In the genomic region with DNA sequence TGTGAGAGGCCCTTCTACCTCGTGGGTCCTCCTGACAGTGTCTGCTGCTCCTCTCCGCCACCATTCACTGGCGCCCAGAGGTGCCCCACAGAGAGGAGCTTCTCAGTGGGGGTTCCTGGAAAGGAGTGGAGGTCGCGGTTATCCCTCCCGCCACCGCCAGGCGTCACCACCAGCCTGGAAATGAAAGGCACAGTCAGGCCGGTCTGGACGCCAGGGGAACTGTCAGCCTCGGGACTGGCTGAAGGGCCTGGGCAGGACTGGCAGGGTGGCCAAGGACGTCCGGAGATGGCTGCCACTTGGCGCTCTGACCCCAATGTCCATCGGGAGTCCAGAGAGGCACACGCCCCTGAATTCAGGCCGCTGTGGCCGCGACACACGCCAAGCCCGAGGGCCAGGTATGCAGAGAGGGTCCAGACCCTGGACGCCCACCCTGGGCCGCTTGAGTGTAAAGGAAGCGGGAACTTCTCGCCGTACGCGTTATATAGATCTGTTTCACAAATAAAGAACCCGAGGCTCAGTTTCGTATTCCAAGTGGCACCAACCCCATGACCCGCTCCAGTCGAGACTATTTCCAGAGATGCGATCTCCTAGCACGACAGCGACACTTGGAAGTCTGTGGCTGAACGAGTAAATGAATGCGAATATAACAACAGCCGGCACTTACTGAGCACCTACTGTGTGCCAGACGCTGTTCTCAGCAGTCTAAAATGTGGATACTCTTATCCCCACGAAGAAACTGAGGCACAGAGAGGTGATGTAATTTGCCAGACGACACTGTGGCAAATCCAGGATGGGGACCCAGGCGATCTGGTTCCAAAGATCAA, we compare ENCODE assay signal across 8 cellular contexts. TPM values are rescaled to one million over a fixed set of nuclear protein-coding genes. Genes with fewer than 3 reads are reported as not detected.
DNase-seq lines count a peak whose midpoint lies in the region; ATAC-seq, FAIRE-seq and TF ChIP-seq lines count a peak whose summit lies in the region.

No MANE protein-coding gene starts in this region.

- H3K4me3 Mint-ChIP-seq in activated CD8-positive, alpha-beta T cell treated with anti-CD3 and anti-CD28 coated beads for 36 hours: peak overlapping the region; percentile 60

- no peak overlapping the region for H3K27ac Mint-ChIP-seq in activated CD8-positive, alpha-beta T cell treated with anti-CD3 and anti-CD28 coated beads for 36 hours

- POLR2A ChIA-PET in activated CD8-positive, alpha-beta T cell treated with anti-CD3 and anti-CD28 coated beads for 36 hours (lab: Charles Lee): interaction anchor here (1.0 to 3.5 kb wide), 6 partner anchors 50 to 143 kb away, joined by 3 to 13 read pairs (median 3); a partner anchor contains a TSS

- intact Hi-C loops in activated CD8-positive, alpha-beta T cell treated with anti-CD3 and anti-CD28 coated beads for 36 hours (cut with micrococcal nuclease): no loop called here

- CTCF ChIA-PET in activated CD8-positive, alpha-beta T cell treated with anti-CD3 and anti-CD28 coated beads for 36 hours (lab: Charles Lee): interaction anchor here (0.6 to 22.8 kb wide), 35 partner anchors 11 to 432 kb away, joined by 3 to 780 read pairs (median 4); a partner anchor contains a TSS

- peaks cover 29% of the 10 kb centered on the region for H3K4me1 Mint-ChIP-seq in activated CD8-positive, alpha-beta T cell treated with anti-CD3 and anti-CD28 coated beads for 36 hours (ENCODE audit: low read depth)

- no peaks in the 10 kb centered on the region for H3K9me3 Mint-ChIP-seq in activated CD8-positive, alpha-beta T cell treated with anti-CD3 and anti-CD28 coated beads for 36 hours

- DNase-seq in D721Med (ENCODE audit: insufficient read length, low spot score): peak; percentile 49
- DNase-seq in NCI-H774 (lab: John Stamatoyannopoulos, UW): peak; percentile 84
- DNase-seq in activated CD8-positive, alpha-beta T cell treated with anti-CD3 and anti-CD28 coated beads for 36 hours: peak; percentile 90
- DNase-seq in effector CD4-positive, alpha-beta T cell: peak; percentile 75
- peak; percentile 90 for DNase-seq in medulla oblongata (ENCODE audit: extremely low spot score)
- DNase-seq in stimulated activated CD4-positive, alpha-beta T cell treated with anti-CD3 and anti-CD28 coated beads, TNF-alpha, amount 100 ng/mL, for 24 hours (ENCODE audit: low read depth in 3 of 3): peak; percentile 62 to 85 (median 66)

- peak; percentile 99 for TF ChIP-seq CTCF in D721Med (IDR thresholded peaks at IDR 0.05; ENCODE audit: insufficient read depth, missing control alignments)
- TF ChIP-seq CTCF in activated CD8-positive, alpha-beta T cell treated with anti-CD3 and anti-CD28 coated beads for 36 hours (IDR thresholded peaks at IDR 0.05): peak; percentile 97

- no peaks in the 10 kb centered on the region for H3K36me3 Mint-ChIP-seq in activated CD8-positive, alpha-beta T cell treated with anti-CD3 and anti-CD28 coated beads for 36 hours (ENCODE audit: low read depth)

- peaks cover 20% of the 10 kb centered on the region for H3K27me3 Mint-ChIP-seq in activated CD8-positive, alpha-beta T cell treated with anti-CD3 and anti-CD28 coated beads for 36 hours

- no peak for FAIRE-seq in D721Med (lab: Jason Lieb, UNC)

- ATAC-seq in HG02938 (IDR thresholded peaks at IDR 0.05; ENCODE audit: unreplicated experiment) (peak; percentile 38), HG02970 (IDR thresholded peaks at IDR 0.05; ENCODE audit: low FRiP score, unreplicated experiment) (no peak)
- peak; percentile 61 for ATAC-seq in activated CD8-positive, alpha-beta T cell treated with anti-CD3 and anti-CD28 coated beads for 36 hours

RNA-seq across cellular contexts. Expression of a gene that starts 7.6 kb away (rescaled TPM):
- total RNA-seq in activated CD8-positive, alpha-beta T cell treated with anti-CD3 and anti-CD28 coated beads for 36 hours: under 1 TPM; 0.20 to 0.29 TPM
